8 cellular contexts compared by ENCODE assay signal in genomic region chr2:127829845-127830246, GRCh38.
A peak's percentile ranks its signal among the peaks of the same experiment; 100 is the strongest.
DNase-seq lines count a peak whose midpoint lies in the region; ATAC-seq lines count a peak whose summit lies in the region.

No MANE protein-coding gene starts in this region.

- peak; percentile 67 for DNase-seq in NK-92 treated with Interleukin-12 subunit alpha and Interleukin-12 subunit beta, amount 100 ng/mL, for 24 hours (lab: John Stamatoyannopoulos, UW)
- peak; percentile 83 for DNase-seq in activated naive CD4-positive, alpha-beta T cell treated with anti-CD3 and anti-CD28 coated beads, Interleukin-2, amount 10 ng/mL, durations not matched to agents 7 days and 5 days
- DNase-seq in stimulated activated CD4-positive, alpha-beta T cell treated with anti-CD3 and anti-CD28 coated beads, Interleukin-4, amount 100 ng/mL, for 48 hours (ENCODE audit: low read depth in 2 of 2), result peak; percentile 38 to 48
- DNase-seq in COLO829 (ENCODE audit: low spot score) (no peak), NCI-H524 (lab: John Stamatoyannopoulos, UW) (no peak), posterior cingulate gyrus (no peak)

- intact Hi-C loops in posterior cingulate gyrus (cut with DNase I), result no loop called here

- H3K27ac Mint-ChIP-seq in activated naive CD4-positive, alpha-beta T cell treated with anti-CD3 and anti-CD28 coated beads, Interleukin-2, amount 10 ng/mL, durations not matched to agents 7 days and 5 days, result peak overlapping the region; percentile 90

- H3K4me1 Mint-ChIP-seq in activated naive CD4-positive, alpha-beta T cell treated with anti-CD3 and anti-CD28 coated beads, Interleukin-2, amount 10 ng/mL, durations not matched to agents 7 days and 5 days, result peaks cover 40% of the 10 kb centered on the region

- H3K4me3 Mint-ChIP-seq in activated naive CD4-positive, alpha-beta T cell treated with anti-CD3 and anti-CD28 coated beads, Interleukin-2, amount 10 ng/mL, durations not matched to agents 7 days and 5 days, result peak overlapping the region; percentile 32

- peaks cover 18% of the 10 kb centered on the region for H3K36me3 Mint-ChIP-seq in activated naive CD4-positive, alpha-beta T cell treated with anti-CD3 and anti-CD28 coated beads, Interleukin-2, amount 10 ng/mL, durations not matched to agents 7 days and 5 days

- CTCF ChIA-PET in activated naive CD4-positive, alpha-beta T cell treated with anti-CD3 and anti-CD28 coated beads, Interleukin-2, amount 10 ng/mL, durations not matched to agents 7 days and 5 days (lab: Charles Lee), result interaction anchor here (1.0 kb wide), 1 partner anchor 18 kb away, joined by 3 read pairs; the partner anchor contains the start of gene WDR33

- H3K9me3 Mint-ChIP-seq in activated naive CD4-positive, alpha-beta T cell treated with anti-CD3 and anti-CD28 coated beads, Interleukin-2, amount 10 ng/mL, durations not matched to agents 7 days and 5 days, result peaks cover 24% of the 10 kb centered on the region

- ATAC-seq in GM18861 (IDR thresholded peaks at IDR 0.05; ENCODE audit: unreplicated experiment), result peak; percentile 95
- peak; percentile 99 for ATAC-seq in HG02870 (IDR thresholded peaks at IDR 0.05; ENCODE audit: unreplicated experiment)

- peaks cover 4% of the 10 kb centered on the region for H3K27me3 Mint-ChIP-seq in activated naive CD4-positive, alpha-beta T cell treated with anti-CD3 and anti-CD28 coated beads, Interleukin-2, amount 10 ng/mL, durations not matched to agents 7 days and 5 days

Comparison
In these comparisons a context has a peak if more than half of its experiments do, and no peak if none do; other contexts are left out.
1. DNase-seq: peak in NK-92 treated with Interleukin-12 subunit alpha and Interleukin-12 subunit beta, amount 100 ng/mL, for 24 hours (single experiment), activated naive CD4-positive, alpha-beta T cell treated with anti-CD3 and anti-CD28 coated beads, Interleukin-2, amount 10 ng/mL, durations not matched to agents 7 days and 5 days (single experiment) and stimulated activated CD4-positive, alpha-beta T cell treated with anti-CD3 and anti-CD28 coated beads, Interleukin-4, amount 100 ng/mL, for 48 hours (2 of 2); none in COLO829 (single experiment), NCI-H524 (0 of 2) and posterior cingulate gyrus (0 of 10).